ENCODE assay signal across 17 cellular contexts in genomic region chr6:84921891-84922290, GRCh38.
"Had no signal": no experiment of that assay in that cellular context is flagged by ENCODE, and none has a peak within 500 bp of the region (broad histone marks: within the 10 kb centered on the region; RNA-seq: fewer than 3 reads in every experiment).

No MANE protein-coding gene starts in this region.

- DNase-seq: activated CD4-positive, alpha-beta T cell treated with anti-CD3 and anti-CD28 coated beads, Interleukin-2, amount 50 U/mL, for 48 hours; activated CD8-positive, alpha-beta memory T cell treated with anti-CD3 and anti-CD28 coated beads, Interleukin-2, amount 10 ng/mL, durations not matched to agents 7 days and 5 days; activated naive CD8-positive, alpha-beta T cell treated with anti-CD3 and anti-CD28 coated beads for 36 hours; amniotic stem cell; foreskin melanocyte; glutamatergic neuron; hypothalamus; kidney; mammary epithelial cell; occipital lobe; posterior cingulate gyrus; retina; stimulated activated CD8-positive, alpha-beta memory T cell treated with anti-CD3 and anti-CD28 coated beads, Interleukin-4, amount 100 ng/mL, for 48 hours; stimulated activated naive CD4-positive, alpha-beta T cell had no signal

- ATAC-seq: activated CD8-positive, alpha-beta memory T cell treated with anti-CD3 and anti-CD28 coated beads, Interleukin-2, amount 10 ng/mL, durations not matched to agents 7 days and 5 days; left lobe of liver had no signal

- FAIRE-seq: colon, kidney had no signal

- H3K27ac ChIP-seq: VCaP had no signal
